In the genomic region with DNA sequence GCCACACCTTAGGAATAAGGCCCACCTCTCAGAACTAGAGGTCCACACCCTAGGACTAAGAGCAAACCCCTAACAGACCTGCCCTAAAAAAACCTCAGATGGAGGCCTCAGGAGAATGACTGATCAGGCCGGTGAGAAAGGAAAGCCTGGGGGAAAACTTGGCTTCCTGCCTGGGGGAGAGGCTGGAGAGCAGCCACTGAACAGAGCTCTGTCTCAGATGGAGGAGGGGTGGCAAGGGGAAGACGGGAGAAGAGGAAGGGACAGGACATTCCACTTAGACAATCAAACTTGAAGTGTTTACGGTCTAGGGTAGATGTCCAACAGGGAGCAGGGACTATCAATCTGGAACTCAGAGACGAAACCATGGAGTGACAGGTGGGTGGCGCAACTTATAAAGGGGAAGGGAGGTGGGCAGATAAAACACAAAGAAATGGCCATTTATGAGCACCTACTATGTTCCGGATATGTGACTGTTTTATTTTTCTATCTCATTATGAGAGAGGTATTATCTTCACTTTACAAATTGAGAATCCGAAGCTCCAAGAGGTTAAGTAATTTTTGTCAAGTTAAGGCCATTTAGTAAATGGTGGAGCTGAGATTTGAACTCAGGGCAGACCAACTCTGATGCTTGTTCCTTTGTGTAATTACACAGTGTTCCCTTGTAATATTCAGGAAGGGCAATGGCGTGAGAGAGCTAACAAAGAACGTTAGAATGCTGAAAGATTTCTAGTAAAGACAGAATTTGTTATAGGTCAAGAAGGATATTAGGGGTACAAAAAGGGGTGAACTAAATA, we compare ENCODE assay signal across 9 cellular contexts.
DNase-seq lines count a peak whose midpoint lies in the region; ATAC-seq and TF ChIP-seq lines count a peak whose summit lies in the region.
"Had no signal": no experiment of that assay in that cellular context is flagged by ENCODE, and none has a peak within 500 bp of the region (broad histone marks: within the 10 kb centered on the region; RNA-seq: fewer than 3 reads in every experiment).

No MANE protein-coding gene starts in this region.

- CTCF ChIA-PET in PC-9 (lab: Charles Lee), result interaction anchor here (1.9 kb wide), 1 partner anchor 82 kb away, joined by 5 read pairs; a partner anchor contains a TSS

- H3K4me1 Mint-ChIP-seq in nephron progenitor cell (peaks cover 47% of the 10 kb centered on the region), GM23338 (peaks cover 45% of the 10 kb centered on the region)
- H3K4me1 Mint-ChIP-seq in stimulated activated effector memory CD8-positive, alpha-beta T cell treated with anti-CD3 and anti-CD28 coated beads, Interleukin-12 subunit alpha, Interleukin-12 subunit beta, amount 100 ng/mL, for 72 hours, result peaks cover 11% of the 10 kb centered on the region

- H3K9ac ChIP-seq in BLaER1, result no peak overlapping the region

- BruUV-seq in PC-9 (replicated peaks; lab: Mats Ljungman, UMichigan), result TSS peak; percentile 78

- intact Hi-C loops in PC-9 (cut with micrococcal nuclease; ENCODE audit: unreplicated experiment), result no loop called here

- H3K36me3 ChIP-seq in BLaER1 (no peaks in the 10 kb centered on the region), PC-9 (ENCODE audit: low read depth) (0 out of 2 replicates have a peak, but pooled peaks cover 4% of the 10 kb centered on the region), GM23338 (ENCODE audit: insufficient read depth) (no peaks in the 10 kb centered on the region)

- H3K79me2 ChIP-seq in PC-9 (ENCODE audit: low read depth) (peaks cover 91% of the 10 kb centered on the region), GM23338 (replicated peaks; ENCODE audit: insufficient read depth) (no peaks in the 10 kb centered on the region)

- peak; percentile 65 to 66 for DNase-seq in PC-9
- DNase-seq in fibroblast of the conjunctiva (ENCODE audit: low read depth), result peak; percentile 16
- no peak for DNase-seq in nephron progenitor cell
- no peak for DNase-seq in GM23338 (ENCODE audit: low spot score)
- DNase-seq in activated CD8-positive, alpha-beta memory T cell treated with anti-CD3 and anti-CD28 coated beads for 24 hours, result no peak
- DNase-seq in NOMO-1 treated with DMSO at 0.1 percent for 48 hours (lab: John Stamatoyannopoulos, UW; ENCODE audit: unreplicated experiment), result no peak
- DNase-seq in stimulated activated effector memory CD8-positive, alpha-beta T cell treated with anti-CD3 and anti-CD28 coated beads, Interleukin-12 subunit alpha, Interleukin-12 subunit beta, amount 100 ng/mL, for 72 hours (ENCODE audit: low spot score in 2 of 2), result no peak
- DNase-seq: NCI-H146 had no signal

- H3K9me3 Mint-ChIP-seq in nephron progenitor cell (no peaks in the 10 kb centered on the region), GM23338 (no peaks in the 10 kb centered on the region)
- H3K9me3 Mint-ChIP-seq in stimulated activated effector memory CD8-positive, alpha-beta T cell treated with anti-CD3 and anti-CD28 coated beads, Interleukin-12 subunit alpha, Interleukin-12 subunit beta, amount 100 ng/mL, for 72 hours, result no peaks in the 10 kb centered on the region

- peak overlapping the region; percentile 62 for H3K27ac Mint-ChIP-seq in nephron progenitor cell
- no peak overlapping the region for H3K27ac Mint-ChIP-seq in GM23338
- H3K27ac Mint-ChIP-seq in stimulated activated effector memory CD8-positive, alpha-beta T cell treated with anti-CD3 and anti-CD28 coated beads, Interleukin-12 subunit alpha, Interleukin-12 subunit beta, amount 100 ng/mL, for 72 hours, result no peak overlapping the region

- H3K4me3 ChIP-seq in BLaER1, result no peak overlapping the region
- H3K4me3 ChIP-seq in PC-9, result peak overlapping the region; percentile 87
- H3K4me3 ChIP-seq in GM23338, result no peak overlapping the region

- H3K4me1 ChIP-seq in BLaER1 (peaks cover 19% of the 10 kb centered on the region), PC-9 (replicated peaks; ENCODE audit: insufficient read depth) (peaks cover 51% of the 10 kb centered on the region), GM23338 (ENCODE audit: insufficient read depth) (peaks cover 21% of the 10 kb centered on the region)

- H3K36me3 Mint-ChIP-seq in nephron progenitor cell (ENCODE audit: low read depth) (no peaks in the 10 kb centered on the region), GM23338 (ENCODE audit: low read depth) (no peaks in the 10 kb centered on the region; the same call in 2 of the 3 replicates)
- no peaks in the 10 kb centered on the region for H3K36me3 Mint-ChIP-seq in stimulated activated effector memory CD8-positive, alpha-beta T cell treated with anti-CD3 and anti-CD28 coated beads, Interleukin-12 subunit alpha, Interleukin-12 subunit beta, amount 100 ng/mL, for 72 hours

- H4K20me1 ChIP-seq in BLaER1, result no peaks in the 10 kb centered on the region
- peaks cover 13% of the 10 kb centered on the region; the same call in 1 of the 2 replicates for H4K20me1 ChIP-seq in PC-9 (ENCODE audit: insufficient read depth)
- no peaks in the 10 kb centered on the region for H4K20me1 ChIP-seq in GM23338 (replicated peaks; ENCODE audit: insufficient read depth)

- POLR2A ChIA-PET in PC-9 (lab: Charles Lee; ENCODE audit: unreplicated experiment), result interaction anchor here (0.6 to 1.0 kb wide), 3 partner anchors 12 to 165 kb away, joined by 3 to 9 read pairs (median 4); no protein-coding TSS in a partner anchor

- H3K9me3 ChIP-seq in BLaER1 (no peaks in the 10 kb centered on the region), PC-9 (ENCODE audit: insufficient read depth, low read depth) (no peaks in the 10 kb centered on the region)

- no peak overlapping the region for H3K4me3 Mint-ChIP-seq in nephron progenitor cell
- H3K4me3 Mint-ChIP-seq in GM23338, result no peak overlapping the region
- H3K4me3 Mint-ChIP-seq in stimulated activated effector memory CD8-positive, alpha-beta T cell treated with anti-CD3 and anti-CD28 coated beads, Interleukin-12 subunit alpha, Interleukin-12 subunit beta, amount 100 ng/mL, for 72 hours, result no peak overlapping the region

- no peak overlapping the region for H3K27ac ChIP-seq in BLaER1
- H3K27ac ChIP-seq in PC-9, result peak overlapping the region; percentile 98
- H3K27ac ChIP-seq in GM23338 (ENCODE audit: low read depth), result no peak overlapping the region

- no peak for TF ChIP-seq CTCF in PC-9 (conservative IDR thresholded peaks at IDR 0.05)
- TF ChIP-seq CTCF in nephron progenitor cell (IDR thresholded peaks at IDR 0.05), result no peak
- TF ChIP-seq CTCF in GM23338 (conservative IDR thresholded peaks at IDR 0.05; ENCODE audit: low read depth in 2 of 2), result no peak

- H3K9me2 ChIP-seq in PC-9 (ENCODE audit: insufficient read depth) (no peaks in the 10 kb centered on the region), GM23338 (ENCODE audit: insufficient read depth) (no peaks in the 10 kb centered on the region)

- no peak overlapping the region for H2AFZ ChIP-seq in PC-9
- H2AFZ ChIP-seq in GM23338, result no peak overlapping the region

- H3K4me2 ChIP-seq in BLaER1 (peak overlapping the region; percentile 27; the same call in 1 of the 2 replicates), PC-9 (peak overlapping the region; percentile 98), GM23338 (no peak overlapping the region)

- H3K27me3 ChIP-seq in BLaER1 (no peaks in the 10 kb centered on the region), PC-9 (ENCODE audit: insufficient read depth, low read depth) (no peaks in the 10 kb centered on the region), GM23338 (ENCODE audit: insufficient read depth) (no peaks in the 10 kb centered on the region)

- ATAC-seq in GM23338, result no peak
- no peak for ATAC-seq in stimulated activated effector memory CD8-positive, alpha-beta T cell treated with anti-CD3 and anti-CD28 coated beads, Interleukin-12 subunit alpha, Interleukin-12 subunit beta, amount 100 ng/mL, for 72 hours

- peaks cover 71% of the 10 kb centered on the region for H3F3A ChIP-seq in PC-9 (ENCODE audit: insufficient read depth, low read depth)
- H3F3A ChIP-seq in GM23338 (replicated peaks; ENCODE audit: low read depth), result no peaks in the 10 kb centered on the region

- H3K27me3 Mint-ChIP-seq in nephron progenitor cell (ENCODE audit: low read depth, poor library complexity) (peaks cover 2% of the 10 kb centered on the region), GM23338 (ENCODE audit: insufficient read depth, low read depth, poor library complexity) (peaks cover 5% of the 10 kb centered on the region)

TF ChIP-seq in GM23338, 12 proteins besides CTCF, POLR2A, EP300 and RAD21 (continues in another document):
- TF ChIP-seq EZH2 (IDR thresholded peaks at IDR 0.05; ENCODE audit: low read depth, unreplicated experiment), result no peak
- no peak for TF ChIP-seq ZNF331 (CRISPR knock-in tag; IDR thresholded peaks at IDR 0.05; ENCODE audit: low read depth)
- TF ChIP-seq NANOG (IDR thresholded peaks at IDR 0.05; ENCODE audit: borderline replicate concordance), result no peak
- TF ChIP-seq JUNB (IDR thresholded peaks at IDR 0.05; ENCODE audit: unreplicated experiment), result no peak

Comparison
In these comparisons a context has a peak if more than half of its experiments do, and no peak if none do; other contexts are left out.
1. DNase-seq: peak in PC-9 (2 of 2) and fibroblast of the conjunctiva (single experiment); none in nephron progenitor cell (single experiment), GM23338 (single experiment), activated CD8-positive, alpha-beta memory T cell treated with anti-CD3 and anti-CD28 coated beads for 24 hours (single experiment), NOMO-1 treated with DMSO at 0.1 percent for 48 hours (single experiment) and stimulated activated effector memory CD8-positive, alpha-beta T cell treated with anti-CD3 and anti-CD28 coated beads, Interleukin-12 subunit alpha, Interleukin-12 subunit beta, amount 100 ng/mL, for 72 hours (0 of 2).